In genomic region chr4:3315566-3315965, GRCh38 we compare ENCODE assay signal across 19 cellular contexts. TPM values are rescaled to one million over a fixed set of nuclear protein-coding genes. Genes with fewer than 3 reads are reported as not detected.
DNase-seq lines count a peak whose midpoint lies in the region; ATAC-seq and TF ChIP-seq lines count a peak whose summit lies in the region.
"Had no signal": no experiment of that assay in that cellular context is flagged by ENCODE, and none has a peak within 500 bp of the region (broad histone marks: within the 10 kb centered on the region; RNA-seq: fewer than 3 reads in every experiment).

No MANE protein-coding gene starts in this region.

- H3K36me3 ChIP-seq in colonic mucosa (no peaks in the 10 kb centered on the region), upper lobe of right lung (peaks cover 18% of the 10 kb centered on the region)

- no peaks in the 10 kb centered on the region for H3K27me3 Mint-ChIP-seq in activated naive CD4-positive, alpha-beta T cell treated with anti-CD3 and anti-CD28 coated beads for 36 hours (ENCODE audit: low read depth)
- H3K27me3 Mint-ChIP-seq in nephron progenitor cell (ENCODE audit: low read depth, poor library complexity): peaks cover 2% of the 10 kb centered on the region

- no peak for ATAC-seq in upper lobe of right lung

- CTCF ChIA-PET in activated naive CD4-positive, alpha-beta T cell treated with anti-CD3 and anti-CD28 coated beads for 36 hours (lab: Charles Lee): no interaction called here

- peaks cover 2% of the 10 kb centered on the region for H3K36me3 Mint-ChIP-seq in activated naive CD4-positive, alpha-beta T cell treated with anti-CD3 and anti-CD28 coated beads for 36 hours (ENCODE audit: low read depth)
- H3K36me3 Mint-ChIP-seq in nephron progenitor cell (ENCODE audit: low read depth): peaks cover 36% of the 10 kb centered on the region

- H3K27me3 ChIP-seq in colonic mucosa (no peaks in the 10 kb centered on the region), upper lobe of right lung (no peaks in the 10 kb centered on the region)

- H3K9me3 ChIP-seq in colonic mucosa: no peaks in the 10 kb centered on the region
- H3K9me3 ChIP-seq in upper lobe of right lung: no peaks in the 10 kb centered on the region

- H3K4me1 ChIP-seq in colonic mucosa (no peaks in the 10 kb centered on the region), upper lobe of right lung (no peaks in the 10 kb centered on the region)

- TF ChIP-seq CTCF in colonic mucosa (IDR thresholded peaks at IDR 0.05) (no peak), nephron progenitor cell (IDR thresholded peaks at IDR 0.05) (no peak), upper lobe of right lung (IDR thresholded peaks at IDR 0.05) (no peak)

- H3K9me3 Mint-ChIP-seq in activated naive CD4-positive, alpha-beta T cell treated with anti-CD3 and anti-CD28 coated beads for 36 hours: no peaks in the 10 kb centered on the region
- no peaks in the 10 kb centered on the region for H3K9me3 Mint-ChIP-seq in nephron progenitor cell
- H3K9me3 Mint-ChIP-seq: HFFc6 had no signal

- intact Hi-C loops in activated naive CD4-positive, alpha-beta T cell treated with anti-CD3 and anti-CD28 coated beads for 36 hours (cut with micrococcal nuclease): no loop called here
- intact Hi-C loops in colonic mucosa (cut with DNase I) (no loop called here), upper lobe of right lung (cut with DNase I) (no loop called here)

- no peak overlapping the region for H3K4me3 Mint-ChIP-seq in activated naive CD4-positive, alpha-beta T cell treated with anti-CD3 and anti-CD28 coated beads for 36 hours
- H3K4me3 Mint-ChIP-seq in nephron progenitor cell: no peak overlapping the region
- H3K4me3 Mint-ChIP-seq: HFFc6 had no signal

- no peak overlapping the region for H3K27ac ChIP-seq in colonic mucosa
- no peak overlapping the region for H3K27ac ChIP-seq in upper lobe of right lung
- H3K27ac ChIP-seq: C4-2B, KMS-11, PC-9 had no signal

- H3K4me3 ChIP-seq in colonic mucosa (no peak overlapping the region), upper lobe of right lung (no peak overlapping the region)
- H3K4me3 ChIP-seq: PC-9 had no signal

- H3K27ac Mint-ChIP-seq in activated naive CD4-positive, alpha-beta T cell treated with anti-CD3 and anti-CD28 coated beads for 36 hours: no peak overlapping the region
- peak overlapping the region; percentile 4 for H3K27ac Mint-ChIP-seq in nephron progenitor cell
- H3K27ac Mint-ChIP-seq: HFFc6 had no signal

- no peak overlapping the region for H3K9ac ChIP-seq in colonic mucosa (ENCODE audit: low read depth in 2 of 2, low read length in 2 of 2)
- H3K9ac ChIP-seq: KMS-11 had no signal

- peak; percentile 1 for DNase-seq in activated naive CD4-positive, alpha-beta T cell treated with anti-CD3 and anti-CD28 coated beads for 36 hours
- DNase-seq in activated naive CD4-positive, alpha-beta T cell treated with anti-CD3 and anti-CD28 coated beads, Interleukin-2, amount 50 U/mL, for 16 hours: no peak
- DNase-seq in colonic mucosa: peak; percentile 13
- no peak for DNase-seq in nephron progenitor cell
- peak; percentile 52 for DNase-seq in upper lobe of right lung
- no peak for DNase-seq in effector CD8-positive, alpha-beta T cell (lab: John Stamatoyannopoulos, UW)
- DNase-seq in NOMO-1 (lab: John Stamatoyannopoulos, UW; ENCODE audit: unreplicated experiment in 2 of 2): no peak
- DNase-seq: DMS 273 treated with DMSO at 0.1 percent for 48 hours, GF-D8, HFFc6, NCI-H1048, NCI-H1436 treated with DMSO at 0.1 percent for 48 hours, NCI-H2029 treated with DMSO at 0.1 percent for 48 hours, NCI-H2171 treated with DMSO at 0.1 percent for 48 hours, NCI-H446 treated with DMSO at 0.1 percent for 48 hours, NCI-H748 treated with DMSO at 0.1 percent for 48 hours, PC-9 had no signal

- H3K4me1 Mint-ChIP-seq in activated naive CD4-positive, alpha-beta T cell treated with anti-CD3 and anti-CD28 coated beads for 36 hours (ENCODE audit: low read depth): peaks cover 1% of the 10 kb centered on the region
- H3K4me1 Mint-ChIP-seq in nephron progenitor cell: peaks cover 57% of the 10 kb centered on the region

RNA-seq across cellular contexts. Expression of gene RGS12, which starts 22.7 kb away (rescaled TPM):
- 1 to 10 TPM; 8.7 to 8.9 TPM for total RNA-seq in activated naive CD4-positive, alpha-beta T cell treated with anti-CD3 and anti-CD28 coated beads for 36 hours
- 10 to 100 TPM; 18.0 to 25.7 TPM for total RNA-seq in colonic mucosa
- 58.2 TPM for total RNA-seq in upper lobe of right lung

Comparison
In these comparisons a context has a peak if more than half of its experiments do, and no peak if none do; other contexts are left out.
1. DNase-seq: peak in activated naive CD4-positive, alpha-beta T cell treated with anti-CD3 and anti-CD28 coated beads for 36 hours (single experiment), colonic mucosa (single experiment) and upper lobe of right lung (single experiment); none in activated naive CD4-positive, alpha-beta T cell treated with anti-CD3 and anti-CD28 coated beads, Interleukin-2, amount 50 U/mL, for 16 hours (single experiment), nephron progenitor cell (single experiment), effector CD8-positive, alpha-beta T cell (single experiment) and NOMO-1 (0 of 2).